Comparison of ENCODE assay signal across 13 cellular contexts in genomic region chr19:49907745-49908446, GRCh38.
DNase-seq lines count a peak whose midpoint lies in the region; ATAC-seq and TF ChIP-seq lines count a peak whose summit lies in the region.
"Had no signal": no experiment of that assay in that cellular context is flagged by ENCODE, and none has a peak within 500 bp of the region (broad histone marks: within the 10 kb centered on the region; RNA-seq: fewer than 3 reads in every experiment).

No MANE protein-coding gene starts in this region.

- TF ChIP-seq CTCF in GM13977 (IDR thresholded peaks at IDR 0.05; ENCODE audit: extremely low read depth, insufficient read depth, missing control alignments), result no peak

- DNase-seq in GM13977 (ENCODE audit: low spot score) (peak; percentile 52), germinal center (ENCODE audit: low spot score) (peak; percentile 70), foreskin melanocyte (no peak), NCI-H446 (lab: John Stamatoyannopoulos, UW) (no peak)
- no peak for DNase-seq in activated effector memory CD4-positive, alpha-beta T cell treated with anti-CD3 and anti-CD28 coated beads, Interleukin-2, amount 50 U/mL, for 16 hours
- DNase-seq: DMS79 treated with DMSO at 0.1 percent for 48 hours; mesendoderm; NCI-H2029; NCI-H69; stimulated activated CD4-positive, alpha-beta T cell treated with anti-CD3 and anti-CD28 coated beads, Interleukin-4, amount 100 ng/mL, for 1 hour; T-cell had no signal

- peak; percentile 35 for ATAC-seq in HG03060 (IDR thresholded peaks at IDR 0.05; ENCODE audit: low read depth, unreplicated experiment)
- ATAC-seq: sciatic nerve, T-cell had no signal

- in situ Hi-C loops in GM13977 (cut with MboI; ENCODE audit: low pct_unique_long_range_greater_than_20kb, low sequenced_read_pairs, unreplicated experiment), result no loop called here

Comparison
In these comparisons a context has a peak if more than half of its experiments do, and no peak if none do; other contexts are left out.
1. DNase-seq: peak in GM13977 (single experiment) and germinal center (single experiment); none in foreskin melanocyte (single experiment), activated effector memory CD4-positive, alpha-beta T cell treated with anti-CD3 and anti-CD28 coated beads, Interleukin-2, amount 50 U/mL, for 16 hours (single experiment) and NCI-H446 (0 of 2).